ENCODE assay signal across 9 cellular contexts in genomic region chr4:81030061-81030616, GRCh38. TPM values are rescaled to one million over a fixed set of nuclear protein-coding genes. Genes with fewer than 3 reads are reported as not detected.
A peak's percentile ranks its signal among the peaks of the same experiment; 100 is the strongest.
DNase-seq lines count a peak whose midpoint lies in the region; ATAC-seq and TF ChIP-seq lines count a peak whose summit lies in the region.
"Had no signal": no experiment of that assay in that cellular context is flagged by ENCODE, and none has a peak within 500 bp of the region (broad histone marks: within the 10 kb centered on the region; RNA-seq: fewer than 3 reads in every experiment).

No MANE protein-coding gene starts in this region.

- H3K4me1 ChIP-seq in H9 (ENCODE audit: insufficient read depth, low read length) (peaks cover 2% of the 10 kb centered on the region; the same call in 1 of the 2 replicates), Peyer's patch (peaks cover 0 to 9% (median 0%) of the 10 kb centered on the region in 4 donors), gastrocnemius medialis (peaks cover 0 to 18% of the 10 kb centered on the region in 2 donors)

- no peak overlapping the region for H4K8ac ChIP-seq in H9 (replicated peaks; ENCODE audit: insufficient read length, low read depth, low read length)

- H2AFZ ChIP-seq in H9 (ENCODE audit: low read length): no peak overlapping the region

- no peak overlapping the region for H3T11ph ChIP-seq in H9 (ENCODE audit: low read length)

- no peak for TF ChIP-seq POLR2A in Peyer's patch (IDR thresholded peaks at IDR 0.05)
- no peak for TF ChIP-seq POLR2A in gastrocnemius medialis (IDR thresholded peaks at IDR 0.05)

- H3K79me2 ChIP-seq in H9 (ENCODE audit: insufficient read depth, low read length): no peaks in the 10 kb centered on the region

- WGBS in H9 (ENCODE audit: extremely low coverage, insufficient read length, low lambda C conversion rate): no CpG with 5 or more reads among the region's 13 CpGs

- peak; percentile 70 for DNase-seq in H9
- no peak for DNase-seq in Peyer's patch
- no peak for DNase-seq in fibroblast of pulmonary artery (ENCODE audit: low read depth)
- no peak for DNase-seq in gastrocnemius medialis
- DNase-seq in activated gamma-delta T cell (lab: John Stamatoyannopoulos, UW): no peak
- no peak for DNase-seq in NCI-H1694 treated with DMSO at 0.1 percent for 48 hours (lab: John Stamatoyannopoulos, UW)
- DNase-seq: GOT3 had no signal

- H3K4me3 ChIP-seq in Peyer's patch (peak overlapping the region; percentile 35 to 65 (median 48)), fibroblast of pulmonary artery (replicated peaks; ENCODE audit: low read depth, low read length) (peak overlapping the region; percentile 18), gastrocnemius medialis (peak overlapping the region in 3 of 4 donors; percentile 33 to 50 (median 44))

- no peaks in the 10 kb centered on the region; a peak in 1 of 7 replicates for H3K36me3 Mint-ChIP-seq in H9 (ENCODE audit: insufficient read depth in 1 of 3, low read depth in 3 of 3)

- no peak overlapping the region for H2BK15ac ChIP-seq in H9 (ENCODE audit: low read depth, low read length)

- no peak overlapping the region for H3K23ac ChIP-seq in H9 (ENCODE audit: insufficient read length, low read depth, low read length)

- peak overlapping the region; percentile 77 to 94 for H3K4me3 Mint-ChIP-seq in H9

- H3K36me3 ChIP-seq in Peyer's patch (no peaks in the 10 kb centered on the region), gastrocnemius medialis (no peaks in the 10 kb centered on the region)

- H3K27ac Mint-ChIP-seq in H9: no peak overlapping the region

- no peak for ATAC-seq in gastrocnemius medialis
- no peak for ATAC-seq in HG02938 (IDR thresholded peaks at IDR 0.05; ENCODE audit: unreplicated experiment)

- H4K20me1 ChIP-seq in H9 (ENCODE audit: control insufficient read depth, insufficient read depth, insufficient read length): no peaks in the 10 kb centered on the region

- no peak overlapping the region for H2AK5ac ChIP-seq in H9 (ENCODE audit: insufficient read length, low read length)

- H2BK12ac ChIP-seq in H9 (ENCODE audit: insufficient read length, low read depth, low read length): no peak overlapping the region

- H3K9ac ChIP-seq in H9 (ENCODE audit: extremely low read depth, insufficient read length, low read length): no peak overlapping the region

- in situ Hi-C loops in gastrocnemius medialis (cut with MboI; ENCODE audit: low sequenced_read_pairs in 4 of 4): no loop called here

- H3K27me3 Mint-ChIP-seq in H9 (ENCODE audit: low read depth): peaks cover 99% of the 10 kb centered on the region

- no peak overlapping the region for H3K56ac ChIP-seq in H9 (ENCODE audit: insufficient read length, low read depth, low read length)

- no peaks in the 10 kb centered on the region for H3K9me3 ChIP-seq in H9 (ENCODE audit: control insufficient read depth, low read depth, low read length)
- no peaks in the 10 kb centered on the region for H3K9me3 ChIP-seq in Peyer's patch
- H3K9me3 ChIP-seq in gastrocnemius medialis: no peaks in the 10 kb centered on the region

- no peak overlapping the region for H2BK20ac ChIP-seq in H9 (ENCODE audit: low read depth, low read length, poor library complexity, severe bottlenecking)

- TF ChIP-seq CTCF in H9 (conservative IDR thresholded peaks at IDR 0.05) (no peak), Peyer's patch (IDR thresholded peaks at IDR 0.05) (no peak), fibroblast of pulmonary artery (IDR thresholded peaks at IDR 0.05; ENCODE audit: low read length, missing control alignments) (no peak), gastrocnemius medialis (IDR thresholded peaks at IDR 0.05 in 4 of 5, conservative IDR thresholded peaks at IDR 0.05 in 1 of 5) (no peak)

- H3K9me3 Mint-ChIP-seq in H9: no peaks in the 10 kb centered on the region; a peak in 1 of 5 replicates

- H3K4me2 ChIP-seq in H9 (ENCODE audit: insufficient read depth, insufficient read length, low read length): peak overlapping the region; percentile 88

- H3K27ac ChIP-seq in H9 (ENCODE audit: insufficient read length, low read depth, low read length): no peak overlapping the region
- peak overlapping the region in 3 of 4 donors; percentile 2 to 82 (median 81) for H3K27ac ChIP-seq in Peyer's patch
- H3K27ac ChIP-seq in gastrocnemius medialis: no peak overlapping the region

- intact Hi-C loops in gastrocnemius medialis (cut with DNase I; ENCODE audit: low total_unique reads): no loop called here

- no peak overlapping the region for H4K91ac ChIP-seq in H9 (ENCODE audit: insufficient read length, low read depth, low read length)

- no peak overlapping the region for H4K5ac ChIP-seq in H9 (ENCODE audit: insufficient read length, low read depth, low read length)

- H3K14ac ChIP-seq in H9 (ENCODE audit: insufficient read depth, low read length): no peak overlapping the region

- H3K27me3 ChIP-seq in H9 (ENCODE audit: insufficient read depth, low read length) (peaks cover 21% of the 10 kb centered on the region; the same call in 1 of the 2 replicates), Peyer's patch (no peaks in the 10 kb centered on the region), gastrocnemius medialis (peaks cover 30 to 44% (median 38%) of the 10 kb centered on the region in 3 donors)

- H3K18ac ChIP-seq in H9 (ENCODE audit: insufficient read length, low read depth, low read length): no peak overlapping the region

- no peak overlapping the region for H3K4ac ChIP-seq in H9 (ENCODE audit: low read depth, low read length)

- H3K23me2 ChIP-seq in H9 (ENCODE audit: insufficient read length, low read depth, low read length, poor library complexity, severe bottlenecking): peaks cover 22% of the 10 kb centered on the region

- H3K79me1 ChIP-seq in H9 (ENCODE audit: insufficient read depth, low read depth, low read length, poor library complexity, severe bottlenecking): no peaks in the 10 kb centered on the region

- no peak overlapping the region for H2BK5ac ChIP-seq in H9 (ENCODE audit: insufficient read length, low read length)

- peaks cover 28 to 32% of the 10 kb centered on the region in 2 experiments for H3K4me1 Mint-ChIP-seq in H9

- H2BK120ac ChIP-seq in H9 (ENCODE audit: low read depth, low read length, poor library complexity, severe bottlenecking): no peak overlapping the region

RNA-seq across cellular contexts. Expression of gene BMP3, which starts 0.4 kb away (rescaled TPM):
- total RNA-seq in H9 (2021) (not detected in 2 replicates), Peyer's patch (10 to 100 TPM in 3 of 4 donors, 1 to 10 TPM in 1; 2.5 to 35.4 (median 30.0) TPM), gastrocnemius medialis (under 1 TPM; 0.11 to 0.51 (median 0.20) TPM)
- total RNA-seq: fibroblast of villous mesenchyme had no signal

Comparison
In these comparisons a context has a peak if more than half of its experiments do, and no peak if none do; other contexts are left out.
1. H3K27ac ChIP-seq: peak in Peyer's patch (3 of 4); none in H9 (single experiment) and gastrocnemius medialis (0 of 4).
2. Peak in every context shown above with its lines, with median percentiles within 50 percentile points of each other: H3K4me3 ChIP-seq.